ENCODE assay signal across 13 cellular contexts in genomic region chr6:25025248-25025918, GRCh38.
DNase-seq lines count a peak whose midpoint lies in the region; ATAC-seq and TF ChIP-seq lines count a peak whose summit lies in the region.
"Had no signal": no experiment of that assay in that cellular context is flagged by ENCODE, and none has a peak within 500 bp of the region (broad histone marks: within the 10 kb centered on the region; RNA-seq: fewer than 3 reads in every experiment).

No MANE protein-coding gene starts in this region.

- peaks cover 36% of the 10 kb centered on the region for H3K79me2 ChIP-seq in Karpas-422 (ENCODE audit: low read length)

- no peaks in the 10 kb centered on the region for H3K27me3 Mint-ChIP-seq in activated T-cell treated with anti-CD3 and anti-CD28 coated beads, Interleukin-2, amount 50 U/mL, for 24 hours
- H3K27me3 Mint-ChIP-seq in activated T-helper 17 cell treated with anti-CD3 and anti-CD28 coated beads, Interleukin-2, amount 50 U/mL, for 72 hours = no peaks in the 10 kb centered on the region
- H3K27me3 Mint-ChIP-seq in nephron (ENCODE audit: low read depth) = peaks cover 4% of the 10 kb centered on the region

- peaks cover 6% of the 10 kb centered on the region for H3K36me3 ChIP-seq in Karpas-422 (ENCODE audit: insufficient read depth, low read length)

- H3K4me2 ChIP-seq in Karpas-422 (ENCODE audit: low read depth, low read length, poor library complexity, severe bottlenecking) = peak overlapping the region; percentile 84

- H3K4me1 Mint-ChIP-seq in activated T-cell treated with anti-CD3 and anti-CD28 coated beads, Interleukin-2, amount 50 U/mL, for 24 hours (ENCODE audit: low read depth) = peaks cover 71% of the 10 kb centered on the region
- peaks cover 38% of the 10 kb centered on the region for H3K4me1 Mint-ChIP-seq in activated T-helper 17 cell treated with anti-CD3 and anti-CD28 coated beads, Interleukin-2, amount 50 U/mL, for 72 hours
- H3K4me1 Mint-ChIP-seq in nephron = peaks cover 13% of the 10 kb centered on the region

- H3K4me3 ChIP-seq in Karpas-422 (ENCODE audit: low read length) = no peak overlapping the region

- H3K9me3 Mint-ChIP-seq in activated T-cell treated with anti-CD3 and anti-CD28 coated beads, Interleukin-2, amount 50 U/mL, for 24 hours = no peaks in the 10 kb centered on the region
- H3K9me3 Mint-ChIP-seq in activated T-helper 17 cell treated with anti-CD3 and anti-CD28 coated beads, Interleukin-2, amount 50 U/mL, for 72 hours = no peaks in the 10 kb centered on the region
- no peaks in the 10 kb centered on the region for H3K9me3 Mint-ChIP-seq in nephron

- H3K27ac ChIP-seq in Karpas-422 (ENCODE audit: low read length) = peak overlapping the region; percentile 96

- no peak overlapping the region for H2AFZ ChIP-seq in Karpas-422 (ENCODE audit: low read length)

- H3K4me3 Mint-ChIP-seq in activated T-cell treated with anti-CD3 and anti-CD28 coated beads, Interleukin-2, amount 50 U/mL, for 24 hours = peak overlapping the region; percentile 57
- H3K4me3 Mint-ChIP-seq in activated T-helper 17 cell treated with anti-CD3 and anti-CD28 coated beads, Interleukin-2, amount 50 U/mL, for 72 hours = peak overlapping the region; percentile 80
- H3K4me3 Mint-ChIP-seq in nephron = no peak overlapping the region

- H3K9ac ChIP-seq in Karpas-422 (ENCODE audit: low read length) = no peak overlapping the region

- no peaks in the 10 kb centered on the region for H3K9me3 ChIP-seq in Karpas-422 (ENCODE audit: low read length)

- no peaks in the 10 kb centered on the region for H3K27me3 ChIP-seq in Karpas-422 (ENCODE audit: low read length)

- H3K27ac Mint-ChIP-seq in activated T-cell treated with anti-CD3 and anti-CD28 coated beads, Interleukin-2, amount 50 U/mL, for 24 hours = peak overlapping the region; percentile 90
- peak overlapping the region; percentile 96 for H3K27ac Mint-ChIP-seq in activated T-helper 17 cell treated with anti-CD3 and anti-CD28 coated beads, Interleukin-2, amount 50 U/mL, for 72 hours
- H3K27ac Mint-ChIP-seq in nephron = peak overlapping the region in 2 of 3 experiments; percentile 11 to 20

- no peak for DNase-seq in activated T-cell treated with anti-CD3 and anti-CD28 coated beads, Interleukin-2, amount 50 U/mL, for 24 hours
- DNase-seq in activated T-cell treated with anti-CD3 and anti-CD28 coated beads, Interleukin-2, amount 50 U/mL, for 1 hour = no peak
- DNase-seq in Karpas-422 = no peak
- DNase-seq in Kasumi-1 (lab: John Stamatoyannopoulos, UW) = no peak
- DNase-seq: caudate nucleus; NCI-H187 treated with DMSO at 0.1 percent for 48 hours; NCI-H524 treated with DMSO at 0.1 percent for 48 hours; stimulated activated CD4-positive, alpha-beta T cell treated with anti-CD3 and anti-CD28 coated beads, Interleukin-2, amount 100 ng/mL, for 24 hours; trophoblast cell had no signal

- peaks cover 5% of the 10 kb centered on the region for H3K36me3 Mint-ChIP-seq in activated T-cell treated with anti-CD3 and anti-CD28 coated beads, Interleukin-2, amount 50 U/mL, for 24 hours (ENCODE audit: low read depth)
- H3K36me3 Mint-ChIP-seq in activated T-helper 17 cell treated with anti-CD3 and anti-CD28 coated beads, Interleukin-2, amount 50 U/mL, for 72 hours (ENCODE audit: low read depth) = peaks cover 55% of the 10 kb centered on the region
- no peaks in the 10 kb centered on the region for H3K36me3 Mint-ChIP-seq in nephron (ENCODE audit: low read depth)

- H4K20me1 ChIP-seq in Karpas-422 (ENCODE audit: insufficient read depth, low read depth, low read length) = no peaks in the 10 kb centered on the region

- peaks cover 65% of the 10 kb centered on the region for H3K4me1 ChIP-seq in Karpas-422 (ENCODE audit: low read length)

- H3K9me2 ChIP-seq in Karpas-422 (replicated peaks; ENCODE audit: insufficient read depth, low read length) = no peaks in the 10 kb centered on the region

- no peak for ATAC-seq in activated T-helper 17 cell treated with anti-CD3 and anti-CD28 coated beads, Interleukin-2, amount 50 U/mL, for 72 hours (replicated peaks)
- ATAC-seq in GM21515 (IDR thresholded peaks at IDR 0.05; ENCODE audit: unreplicated experiment) (no peak), GM19328 (IDR thresholded peaks at IDR 0.05; ENCODE audit: unreplicated experiment) (no peak)

- no peak for TF ChIP-seq CTCF in nephron (IDR thresholded peaks at IDR 0.05; ENCODE audit: unreplicated experiment in 3 of 3)

Comparison
In these comparisons a context has a peak if more than half of its experiments do, and no peak if none do; other contexts are left out.
1. H3K27ac Mint-ChIP-seq: peak in every context shown above with its lines; median percentile 96 in activated T-helper 17 cell treated with anti-CD3 and anti-CD28 coated beads, Interleukin-2, amount 50 U/mL, for 72 hours; 90 in activated T-cell treated with anti-CD3 and anti-CD28 coated beads, Interleukin-2, amount 50 U/mL, for 24 hours; 16 in nephron.
2. H3K4me3 Mint-ChIP-seq: peak in activated T-cell treated with anti-CD3 and anti-CD28 coated beads, Interleukin-2, amount 50 U/mL, for 24 hours (single experiment) and activated T-helper 17 cell treated with anti-CD3 and anti-CD28 coated beads, Interleukin-2, amount 50 U/mL, for 72 hours (single experiment); none in nephron (0 of 3).